ENCODE assay signal across 8 cellular contexts in the genomic region with DNA sequence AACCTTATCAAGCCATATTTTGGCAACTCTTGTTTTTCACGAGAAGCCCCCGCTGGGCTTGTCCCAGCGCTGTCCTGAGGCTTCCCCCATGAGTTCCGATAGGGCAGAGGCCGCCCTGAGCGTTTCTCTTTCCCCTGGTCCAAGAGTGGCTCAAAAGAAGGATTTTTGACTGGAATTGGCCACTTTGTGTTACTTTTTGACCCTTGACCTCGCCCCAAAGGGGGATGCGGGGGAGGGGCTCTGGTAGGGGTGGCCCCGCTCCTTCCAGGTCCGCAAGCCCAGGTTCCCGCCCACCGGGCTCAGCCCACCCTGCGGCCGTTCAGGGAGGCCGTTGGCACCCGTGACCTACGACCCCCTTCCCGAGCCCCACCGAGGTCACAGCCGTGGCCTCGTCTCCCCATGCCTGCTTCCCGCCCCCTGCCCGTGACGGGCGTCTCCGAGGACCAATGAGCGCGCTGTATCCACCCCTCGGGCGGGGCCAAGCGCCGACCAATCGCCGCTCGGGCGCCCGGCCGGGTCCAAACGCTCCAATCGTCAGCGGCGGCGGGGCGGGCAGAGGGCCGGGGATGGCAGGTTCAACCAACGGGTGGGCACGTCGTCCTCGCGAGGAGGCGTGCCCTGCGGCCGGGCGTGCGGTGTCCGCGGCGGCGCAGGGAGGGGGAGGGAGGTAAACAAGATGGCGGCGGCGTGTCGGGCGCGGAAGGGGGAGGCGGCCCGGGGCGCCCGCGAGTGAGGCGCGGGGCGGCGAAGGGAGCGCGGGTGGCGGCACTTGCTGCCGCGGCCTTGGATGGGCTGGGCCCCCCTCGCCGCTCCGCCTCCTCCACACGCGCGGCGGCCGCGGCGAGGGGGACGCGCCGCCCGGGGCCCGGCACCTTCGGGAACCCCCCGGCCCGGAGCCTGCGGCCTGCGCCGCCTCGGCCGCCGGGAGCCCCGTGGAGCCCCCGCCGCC. TPM values are rescaled to one million over a fixed set of nuclear protein-coding genes. Genes with fewer than 3 reads are reported as not detected.
DNase-seq lines count a peak whose midpoint lies in the region; ATAC-seq and TF ChIP-seq lines count a peak whose summit lies in the region.

A gene with protein sequence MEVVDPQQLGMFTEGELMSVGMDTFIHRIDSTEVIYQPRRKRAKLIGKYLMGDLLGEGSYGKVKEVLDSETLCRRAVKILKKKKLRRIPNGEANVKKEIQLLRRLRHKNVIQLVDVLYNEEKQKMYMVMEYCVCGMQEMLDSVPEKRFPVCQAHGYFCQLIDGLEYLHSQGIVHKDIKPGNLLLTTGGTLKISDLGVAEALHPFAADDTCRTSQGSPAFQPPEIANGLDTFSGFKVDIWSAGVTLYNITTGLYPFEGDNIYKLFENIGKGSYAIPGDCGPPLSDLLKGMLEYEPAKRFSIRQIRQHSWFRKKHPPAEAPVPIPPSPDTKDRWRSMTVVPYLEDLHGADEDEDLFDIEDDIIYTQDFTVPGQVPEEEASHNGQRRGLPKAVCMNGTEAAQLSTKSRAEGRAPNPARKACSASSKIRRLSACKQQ (plus strand): TSS at position 665 of the 949 bp plus-strand sequence. CDS start 1,136 bp downstream, outside the sequence.

- peak within 1 kb of the TSS; percentile 80 to 84 (median 81) for H3K27ac ChIP-seq in right lobe of liver

- DNase-seq in CD14-positive monocyte (ENCODE audit: low spot score) (peak; percentile 98), NCI-H774 (lab: John Stamatoyannopoulos, UW) (peak; percentile 97), dermis microvascular lymphatic vessel endothelial cell (ENCODE audit: low read depth in 2 of 2) (peak; percentile 86 to 98), right lobe of liver (peak; percentile 99 to 100 (median 100))
- peak; percentile 100 for DNase-seq in activated CD4-positive, alpha-beta memory T cell treated with anti-CD3 and anti-CD28 coated beads for 36 hours
- peak; percentile 99 for DNase-seq in stimulated activated CD4-positive, alpha-beta T cell treated with anti-CD3 and anti-CD28 coated beads, Interleukin-4, amount 100 ng/mL, for 24 hours

- peaks cover 9 to 14% of the 10 kb centered on the region in 2 donors for H3K36me3 Mint-ChIP-seq in CD14-positive monocyte
- peaks cover 16% of the 10 kb centered on the region for H3K36me3 Mint-ChIP-seq in activated CD4-positive, alpha-beta memory T cell treated with anti-CD3 and anti-CD28 coated beads for 36 hours

- peaks cover 0 to 2% (median 0%) of the 10 kb centered on the region in 4 donors for H3K36me3 ChIP-seq in right lobe of liver

- no peaks in the 10 kb centered on the region for H3K27me3 ChIP-seq in right lobe of liver

- intact Hi-C loops in CD14-positive monocyte (cut with micrococcal nuclease) = no loop called here
- intact Hi-C loops in activated CD4-positive, alpha-beta memory T cell treated with anti-CD3 and anti-CD28 coated beads for 36 hours (cut with micrococcal nuclease) = loop anchor here (1.0 kb wide), 1 partner anchor 73 kb away; no protein-coding TSS in a partner anchor
- intact Hi-C loops in right lobe of liver (cut with DNase I) = no loop called here

- H3K4me3 Mint-ChIP-seq in CD14-positive monocyte = peak within 1 kb of the TSS; percentile 97
- peak within 1 kb of the TSS; percentile 91 for H3K4me3 Mint-ChIP-seq in activated CD4-positive, alpha-beta memory T cell treated with anti-CD3 and anti-CD28 coated beads for 36 hours

- CTCF ChIA-PET in activated CD4-positive, alpha-beta memory T cell treated with anti-CD3 and anti-CD28 coated beads for 36 hours (lab: Charles Lee) = interaction anchor here (2.7 kb wide), 1 partner anchor 39 kb away, joined by 12 read pairs; no protein-coding TSS in a partner anchor

- no peaks in the 10 kb centered on the region for H3K9me3 Mint-ChIP-seq in CD14-positive monocyte
- no peaks in the 10 kb centered on the region for H3K9me3 Mint-ChIP-seq in activated CD4-positive, alpha-beta memory T cell treated with anti-CD3 and anti-CD28 coated beads for 36 hours

- ATAC-seq in GM19395 (IDR thresholded peaks at IDR 0.05; ENCODE audit: unreplicated experiment) (peak; percentile 83), HG03565 (IDR thresholded peaks at IDR 0.05; ENCODE audit: unreplicated experiment) (peak; percentile 74), right lobe of liver (peak; percentile 82 to 93 (median 92))

- H3K27ac Mint-ChIP-seq in CD14-positive monocyte = peak within 1 kb of the TSS; percentile 89 to 93 (median 92)
- H3K27ac Mint-ChIP-seq in activated CD4-positive, alpha-beta memory T cell treated with anti-CD3 and anti-CD28 coated beads for 36 hours = peak within 1 kb of the TSS; percentile 81

- peak; percentile 81 for TF ChIP-seq POLR2A in right lobe of liver (IDR thresholded peaks at IDR 0.05)

- WGBS in right lobe of liver (ENCODE audit: insufficient coverage, low coverage, low lambda C conversion rate, missing lambda C conversion rate) = no CpG with 5 or more reads among the region's 106 CpGs

- no peaks in the 10 kb centered on the region for H3K9me3 ChIP-seq in right lobe of liver

- peaks cover 40% of the 10 kb centered on the region for H3K4me1 Mint-ChIP-seq in CD14-positive monocyte
- H3K4me1 Mint-ChIP-seq in activated CD4-positive, alpha-beta memory T cell treated with anti-CD3 and anti-CD28 coated beads for 36 hours (ENCODE audit: low read depth) = peaks cover 24% of the 10 kb centered on the region

- peak within 1 kb of the TSS; percentile 61 to 70 (median 66) for H3K4me3 ChIP-seq in right lobe of liver

- H3K4me1 ChIP-seq in right lobe of liver = peaks cover 0 to 35% (median 16%) of the 10 kb centered on the region in 4 donors

- no peak for TF ChIP-seq CTCF in CD14-positive monocyte (IDR thresholded peaks at IDR 0.05)
- TF ChIP-seq CTCF in right lobe of liver (IDR thresholded peaks at IDR 0.05) = no peak

- POLR2A ChIA-PET in activated CD4-positive, alpha-beta memory T cell treated with anti-CD3 and anti-CD28 coated beads for 36 hours (lab: Charles Lee) = no interaction called here

- peaks cover 0 to 4% (median 1%) of the 10 kb centered on the region in 3 donors for H3K27me3 Mint-ChIP-seq in CD14-positive monocyte (ENCODE audit: low read depth in 3 of 3)
- no peaks in the 10 kb centered on the region for H3K27me3 Mint-ChIP-seq in activated CD4-positive, alpha-beta memory T cell treated with anti-CD3 and anti-CD28 coated beads for 36 hours

RNA-seq across cellular contexts. Expression of the gene that starts here (rescaled TPM):
- 10 to 100 TPM in 1 of 2 donors, 1 to 10 TPM in 1; 6.2 to 15.4 TPM for polyA plus RNA-seq in CD14-positive monocyte
- 10 to 100 TPM; 66.4 to 74.3 TPM for total RNA-seq in activated CD4-positive, alpha-beta memory T cell treated with anti-CD3 and anti-CD28 coated beads for 36 hours
- 67.6 and 69.3 TPM in 2 replicates for total RNA-seq in dermis microvascular lymphatic vessel endothelial cell
- 10 to 100 TPM; 23.8 to 34.0 (median 29.5) TPM for total RNA-seq in right lobe of liver

Comparison
In these comparisons a context has a peak if more than half of its experiments do, and no peak if none do; other contexts are left out.
1. Peak in every context shown above with its lines: DNase-seq, ATAC-seq, H3K4me3 ChIP-seq and H3K27ac ChIP-seq.